In genomic region chr20:17869295-17869994, GRCh38 we compare ENCODE assay signal across 33 cellular contexts.
A peak's percentile ranks its signal among the peaks of the same experiment; 100 is the strongest.
DNase-seq lines count a peak whose midpoint lies in the region; ATAC-seq and TF ChIP-seq lines count a peak whose summit lies in the region.
"Had no signal": no experiment of that assay in that cellular context is flagged by ENCODE, and none has a peak within 500 bp of the region (broad histone marks: within the 10 kb centered on the region; RNA-seq: fewer than 3 reads in every experiment).

No MANE protein-coding gene starts in this region.

- no CpG with 5 or more reads among the region's 12 CpGs for WGBS in neuronal stem cell (ENCODE audit: extremely low coverage in 2 of 2, insufficient read length in 2 of 2, insufficient replicate concordance in 1 of 2), 2 donors

- no peak overlapping the region for H2BK15ac ChIP-seq in neuronal stem cell (ENCODE audit: low read length)

- peak overlapping the region; percentile 15 for H3K18ac ChIP-seq in neuronal stem cell (ENCODE audit: low read length)

- H3K4me1 ChIP-seq in NT2/D1 (ENCODE audit: insufficient read depth, insufficient read length) (peaks cover 7% of the 10 kb centered on the region), neuronal stem cell (ENCODE audit: control insufficient read depth in 2 of 2, insufficient read depth in 1 of 2, low read depth in 1 of 2, low read length in 2 of 2) (peaks cover 2 to 5% of the 10 kb centered on the region in 2 donors), subcutaneous abdominal adipose tissue (ENCODE audit: control insufficient read depth in 5 of 5, insufficient read depth in 5 of 5, low read length in 5 of 5) (peaks cover 6 to 51% (median 23%) of the 10 kb centered on the region in 5 donors)

- peaks cover 3 to 12% (median 3%) of the 10 kb centered on the region in 3 donors for H3K27me3 Mint-ChIP-seq in CD14-positive monocyte (ENCODE audit: low read depth in 3 of 3)

- no peak overlapping the region for H4K8ac ChIP-seq in neuronal stem cell (ENCODE audit: low read depth, low read length)

- H3K27ac Mint-ChIP-seq in CD14-positive monocyte = no peak overlapping the region
- H3K27ac Mint-ChIP-seq: activated T-cell treated with anti-CD3 and anti-CD28 coated beads, Interleukin-2, amount 50 U/mL, for 72 hours; naive B cell; progenitor cell of endocrine pancreas had no signal

- H3K4ac ChIP-seq in neuronal stem cell (ENCODE audit: low read length) = no peak overlapping the region

- no peak overlapping the region for H2BK12ac ChIP-seq in neuronal stem cell (ENCODE audit: low read length)

- TF ChIP-seq CTCF in CD14-positive monocyte (IDR thresholded peaks at IDR 0.05) = no peak

- no peak overlapping the region for H2BK120ac ChIP-seq in neuronal stem cell (ENCODE audit: low read depth, low read length)

- H3K4me2 ChIP-seq in neuronal stem cell (ENCODE audit: insufficient read depth, low read length, poor library complexity, severe bottlenecking) = no peak overlapping the region
- H3K4me2 ChIP-seq: KMS-11 had no signal

- peaks cover 10% of the 10 kb centered on the region for H3K4me1 Mint-ChIP-seq in CD14-positive monocyte

- H3K27me3 ChIP-seq in NT2/D1 (ENCODE audit: insufficient read depth, insufficient read length) (no peaks in the 10 kb centered on the region), neuronal stem cell (ENCODE audit: control insufficient read depth in 3 of 3, insufficient read depth in 3 of 3, low read depth in 1 of 3, low read length in 3 of 3) (peaks cover 0 to 8% (median 0%) of the 10 kb centered on the region in 3 experiments), subcutaneous abdominal adipose tissue (ENCODE audit: control insufficient read depth in 5 of 5, insufficient read depth in 4 of 5, low read length in 5 of 5) (no peaks in the 10 kb centered on the region)
- H3K27me3 ChIP-seq: adrenal gland, body of pancreas, testis had no signal

- no peak overlapping the region for H3K4me3 Mint-ChIP-seq in CD14-positive monocyte
- H3K4me3 Mint-ChIP-seq: activated T-cell treated with anti-CD3 and anti-CD28 coated beads, Interleukin-2, amount 50 U/mL, for 72 hours; endodermal cell; HFFc6; naive B cell had no signal

- peak; percentile 16 for DNase-seq in CD14-positive monocyte (ENCODE audit: low spot score)
- DNase-seq in NT2/D1 (ENCODE audit: low read depth, low spot score) = no peak
- no peak for DNase-seq in neuronal stem cell (ENCODE audit: low spot score)
- no peak for DNase-seq in NCI-H748 (lab: John Stamatoyannopoulos, UW; ENCODE audit: unreplicated experiment)
- DNase-seq: activated CD4-positive, alpha-beta T cell treated with anti-CD3 and anti-CD28 coated beads, Interleukin-2, amount 50 U/mL, for 4 hours; activated naive CD4-positive, alpha-beta T cell treated with Interleukin-2 at 50 U/mL for 16 hours; activated T-cell treated with anti-CD3 and anti-CD28 coated beads, Interleukin-2, amount 50 U/mL, for 72 hours; adrenal gland; body of pancreas; C1 segment of cervical spinal cord; Caco-2; dermis blood vessel endothelial cell; DMS53; endodermal cell; foreskin keratinocyte; heart left ventricle; HFFc6; midbrain; MM.1S; naive B cell; NCI-H1930; NCI-H2171 treated with DMSO at 0.1 percent for 48 hours; NCI-H510A; stimulated activated naive CD4-positive, alpha-beta T cell; testis had no signal

- H2AFZ ChIP-seq in neuronal stem cell (ENCODE audit: low read length) = no peak overlapping the region

- H3K4me3 ChIP-seq in NT2/D1 (ENCODE audit: insufficient read length, low read depth) (no peak overlapping the region), neuronal stem cell (ENCODE audit: low read length in 2 of 2) (no peak overlapping the region), subcutaneous abdominal adipose tissue (ENCODE audit: low read depth in 1 of 5, low read length in 5 of 5) (peak overlapping the region in 3 of 5 donors; percentile 28 to 55 (median 41))
- H3K4me3 ChIP-seq: adrenal gland, body of pancreas, SK-N-MC, testis had no signal

- H3K36me3 Mint-ChIP-seq in CD14-positive monocyte = no peaks in the 10 kb centered on the region

- intact Hi-C loops in CD14-positive monocyte (cut with micrococcal nuclease) = no loop called here

- H2AK5ac ChIP-seq in neuronal stem cell (ENCODE audit: low read depth, low read length) = no peak overlapping the region

- no peaks in the 10 kb centered on the region for H3K79me1 ChIP-seq in neuronal stem cell (ENCODE audit: low read depth, low read length)

- H3K36me3 ChIP-seq in NT2/D1 (ENCODE audit: insufficient read depth, insufficient read length, low read length) (no peaks in the 10 kb centered on the region), neuronal stem cell (replicated peaks in 1 of 2; ENCODE audit: control insufficient read depth in 2 of 2, insufficient read depth in 2 of 2, low read length in 2 of 2) (no peaks in the 10 kb centered on the region), subcutaneous abdominal adipose tissue (ENCODE audit: control insufficient read depth in 5 of 5, insufficient read depth in 5 of 5, low read length in 5 of 5) (no peaks in the 10 kb centered on the region)
- H3K36me3 ChIP-seq: adrenal gland, heart left ventricle had no signal

- peak overlapping the region; percentile 8 for H2BK5ac ChIP-seq in neuronal stem cell (ENCODE audit: low read length)

- H3K23ac ChIP-seq in neuronal stem cell (ENCODE audit: low read depth, low read length, poor library complexity) = no peak overlapping the region

- no peak overlapping the region for H4K91ac ChIP-seq in neuronal stem cell (ENCODE audit: low read depth, low read length, poor library complexity)

- H3K14ac ChIP-seq in neuronal stem cell (ENCODE audit: low read length) = no peak overlapping the region

- H3K9me3 Mint-ChIP-seq in CD14-positive monocyte = peaks cover 0 to 1% (median 0%) of the 10 kb centered on the region in 7 donors
- H3K9me3 Mint-ChIP-seq: endodermal cell, HFFc6, naive B cell had no signal

- H3K9ac ChIP-seq in NT2/D1 (ENCODE audit: insufficient read length, low read depth) = peak overlapping the region; percentile 61
- no peak overlapping the region for H3K9ac ChIP-seq in neuronal stem cell (ENCODE audit: low read depth, low read length, poor library complexity)
- H3K9ac ChIP-seq in subcutaneous abdominal adipose tissue (ENCODE audit: low read length in 5 of 5) = no peak overlapping the region
- H3K9ac ChIP-seq: KMS-11 had no signal

- ATAC-seq in HG03139 (IDR thresholded peaks at IDR 0.05; ENCODE audit: unreplicated experiment) (no peak), HG03565 (IDR thresholded peaks at IDR 0.05; ENCODE audit: unreplicated experiment) (no peak)
- ATAC-seq: activated CD4-positive, CD25-positive, alpha-beta regulatory T cell treated with anti-CD3 and anti-CD28 coated beads, Interleukin-2, amount 50 U/mL, for 24 hours; activated T-cell treated with anti-CD3 and anti-CD28 coated beads, Interleukin-2, amount 50 U/mL, for 72 hours; body of pancreas; esophagus mucosa; foreskin keratinocyte; heart left ventricle had no signal

- H3K27ac ChIP-seq in neuronal stem cell (replicated peaks; ENCODE audit: low read length) = no peak overlapping the region
- H3K27ac ChIP-seq in subcutaneous abdominal adipose tissue (ENCODE audit: low read depth, low read length) = no peak overlapping the region
- H3K27ac ChIP-seq: adrenal gland, foreskin keratinocyte, KMS-11, SK-N-MC, testis had no signal

- H3K9me3 ChIP-seq in NT2/D1 (ENCODE audit: insufficient read depth, low read length) (no peaks in the 10 kb centered on the region), neuronal stem cell (replicated peaks in 1 of 2; ENCODE audit: control insufficient read depth in 2 of 2, insufficient read depth in 1 of 2, low read depth in 1 of 2, low read length in 2 of 2) (no peaks in the 10 kb centered on the region), subcutaneous abdominal adipose tissue (ENCODE audit: control insufficient read depth in 5 of 5, low read length in 5 of 5) (no peaks in the 10 kb centered on the region)
- H3K9me3 ChIP-seq: adrenal gland, body of pancreas, Caco-2, heart left ventricle, testis had no signal

Comparison
In these comparisons a context has a peak if more than half of its experiments do, and no peak if none do; other contexts are left out.
1. H3K4me3 ChIP-seq: peak in subcutaneous abdominal adipose tissue (3 of 5); none in NT2/D1 (single experiment) and neuronal stem cell (0 of 2).